Comparison of ENCODE assay signal across 18 cellular contexts in genomic region chr19:55683449-55684261, GRCh38. TPM values are rescaled to one million over a fixed set of nuclear protein-coding genes. Genes with fewer than 3 reads are reported as not detected.
DNase-seq lines count a peak whose midpoint lies in the region; ATAC-seq, FAIRE-seq and TF ChIP-seq lines count a peak whose summit lies in the region.
"Had no signal": no experiment of that assay in that cellular context is flagged by ENCODE, and none has a peak within 500 bp of the region (broad histone marks: within the 10 kb centered on the region; RNA-seq: fewer than 3 reads in every experiment).

No MANE protein-coding gene starts in this region.

- POLR2A ChIA-PET in PC-3 (lab: Charles Lee; ENCODE audit: unreplicated experiment) = no interaction called here
- POLR2A ChIA-PET in HEK293T (lab: Yijun Ruan, JAX) = no interaction called here

- no CpG with 5 or more reads among the region's 22 CpGs for WGBS in trophoblast cell (ENCODE audit: extremely low coverage, insufficient coverage, insufficient read length)

- DNase-seq in DMS53 (lab: John Stamatoyannopoulos, UW) (peak; percentile 65), PC-3 (no peak), left colon (peak; percentile 64 to 76), trophoblast cell (no peak), HEK293T (ENCODE audit: extremely low spot score) (no peak), left cardiac atrium (no peak), urothelium cell line (ENCODE audit: low spot score) (no peak)
- DNase-seq: activated CD4-positive, alpha-beta T cell treated with anti-CD3 and anti-CD28 coated beads, Interleukin-2, amount 50 U/mL, for 48 hours; activated T-cell treated with anti-CD3 and anti-CD28 coated beads, Interleukin-2, amount 50 U/mL, for 48 hours; central memory CD4-positive, alpha-beta T cell; effector memory CD4-positive, alpha-beta T cell; NCI-H1436; NCI-H446; stimulated activated CD4-positive, alpha-beta T cell treated with anti-CD3 and anti-CD28 coated beads, Interleukin-15, amount 100 ng/mL, for 24 hours had no signal

- no peak overlapping the region for H3K18ac ChIP-seq in trophoblast cell (ENCODE audit: low read length)

- H3K4me3 ChIP-seq in PC-3 (ENCODE audit: low read length) (no peak overlapping the region), trophoblast cell (ENCODE audit: low read depth, low read length) (no peak overlapping the region)
- H3K4me3 ChIP-seq: psoas muscle, SK-N-MC had no signal

- no peak overlapping the region for H2BK12ac ChIP-seq in trophoblast cell (ENCODE audit: low read length)

- H3K79me2 ChIP-seq in PC-3 (ENCODE audit: low read length) (peaks cover 73% of the 10 kb centered on the region), trophoblast cell (ENCODE audit: control insufficient read depth, insufficient read depth, low read length, poor library complexity) (no peaks in the 10 kb centered on the region)

- H4K8ac ChIP-seq in trophoblast cell (ENCODE audit: low read depth, low read length) = no peak overlapping the region

- H2BK5ac ChIP-seq in trophoblast cell (ENCODE audit: low read depth, low read length, poor library complexity) = no peak overlapping the region

- no peak overlapping the region for H2AK5ac ChIP-seq in trophoblast cell (ENCODE audit: low read length)

- H3K4me2 ChIP-seq in PC-3 (ENCODE audit: low read length) = no peak overlapping the region
- H3K4me2 ChIP-seq in trophoblast cell (ENCODE audit: low read length) = no peak overlapping the region

- ATAC-seq in PC-3 (peak; percentile 7; the same call in 1 of the 2 replicates), left colon (peak; percentile 60), GM21529 (IDR thresholded peaks at IDR 0.05; ENCODE audit: unreplicated experiment) (no peak), left cardiac atrium (no peak)
- ATAC-seq: psoas muscle had no signal

- intact Hi-C loops in PC-3 (cut with micrococcal nuclease) = no loop called here
- intact Hi-C loops in left colon (cut with DNase I, micrococcal nuclease) = no loop called here
- intact Hi-C loops in left cardiac atrium (cut with DNase I) = no loop called here

- H4K20me1 ChIP-seq in PC-3 (ENCODE audit: low read length) = peaks cover 41% of the 10 kb centered on the region

- no peaks in the 10 kb centered on the region for H3K9me2 ChIP-seq in PC-3 (replicated peaks; ENCODE audit: low read length)

- no peak overlapping the region for H4K91ac ChIP-seq in trophoblast cell (ENCODE audit: low read depth, low read length)

- H2AFZ ChIP-seq in PC-3 (ENCODE audit: low read length) (no peak overlapping the region), trophoblast cell (ENCODE audit: insufficient read depth, low read length, poor library complexity) (no peak overlapping the region)

- peaks cover 19% of the 10 kb centered on the region for H3K4me1 ChIP-seq in PC-3 (ENCODE audit: insufficient read depth, low read length)
- no peaks in the 10 kb centered on the region for H3K4me1 ChIP-seq in trophoblast cell (ENCODE audit: control insufficient read depth in 1 of 2, insufficient read depth in 2 of 2, low read length in 2 of 2)
- H3K4me1 ChIP-seq: psoas muscle had no signal

- H3K27me3 ChIP-seq in PC-3 (ENCODE audit: low read length) (no peaks in the 10 kb centered on the region), trophoblast cell (ENCODE audit: insufficient read depth, low read length) (no peaks in the 10 kb centered on the region)

- H3K9me3 ChIP-seq in PC-3 (ENCODE audit: low read length) (no peaks in the 10 kb centered on the region), trophoblast cell (ENCODE audit: insufficient read depth, low read depth, low read length) (peaks cover 2% of the 10 kb centered on the region)
- H3K9me3 ChIP-seq: psoas muscle had no signal

- no peaks in the 10 kb centered on the region for H3K79me1 ChIP-seq in trophoblast cell (ENCODE audit: low read length)

- H3K14ac ChIP-seq in trophoblast cell (ENCODE audit: low read length) = no peak overlapping the region

- H3K23ac ChIP-seq in trophoblast cell (ENCODE audit: low read length) = no peak overlapping the region

- H3K27ac ChIP-seq in PC-3 (ENCODE audit: low read length) (no peak overlapping the region), trophoblast cell (ENCODE audit: low read depth, low read length) (no peak overlapping the region)
- H3K27ac ChIP-seq: psoas muscle, SK-N-MC had no signal

- no peaks in the 10 kb centered on the region for H3F3A ChIP-seq in PC-3 (ENCODE audit: low read length, unreplicated experiment)

- peaks cover 52% of the 10 kb centered on the region for H3K36me3 ChIP-seq in PC-3 (ENCODE audit: low read depth, low read length)
- H3K36me3 ChIP-seq in trophoblast cell (ENCODE audit: control insufficient read depth in 1 of 2, insufficient read depth in 2 of 2, low read length in 2 of 2) = peaks cover 78 to 79% of the 10 kb centered on the region in 2 experiments

- no peak for FAIRE-seq in urothelium cell line (lab: Jason Lieb, UNC)
- FAIRE-seq: TTC549 had no signal

- no TSS peak for BruUV-seq in PC-3 (replicated peaks; lab: Mats Ljungman, UMichigan)

- peak overlapping the region; percentile 17 for H3K4ac ChIP-seq in trophoblast cell (ENCODE audit: low read depth, low read length)

- H4K12ac ChIP-seq in trophoblast cell (ENCODE audit: low read depth, low read length) = no peak overlapping the region

- CTCF ChIA-PET in PC-3 (lab: Charles Lee) (no interaction called here), HEK293T (lab: Yijun Ruan, JAX) (no interaction called here)

- no peak overlapping the region for H2BK120ac ChIP-seq in trophoblast cell (ENCODE audit: insufficient read depth, low read length, poor library complexity)

- H3K9ac ChIP-seq in PC-3 (ENCODE audit: low read length) = no peak overlapping the region
- H3K9ac ChIP-seq in trophoblast cell (ENCODE audit: low read length) = no peak overlapping the region

- TF ChIP-seq CTCF in PC-3 (conservative IDR thresholded peaks at IDR 0.05; ENCODE audit: low read depth, low read length) = no peak

TF ChIP-seq in HEK293T, 16 proteins besides CTCF, POLR2A, EP300 and RAD21:
- TF ChIP-seq PKNOX1 (IDR thresholded peaks at IDR 0.05) (no peak), FOXK2 (IDR thresholded peaks at IDR 0.05) (no peak), SUZ12 (IDR thresholded peaks at IDR 0.05) (no peak), ELF4 (IDR thresholded peaks at IDR 0.05) (no peak), BHLHE40 (IDR thresholded peaks at IDR 0.05; ENCODE audit: borderline replicate concordance) (no peak), ARNT (IDR thresholded peaks at IDR 0.05) (no peak), HDGF (IDR thresholded peaks at IDR 0.05; ENCODE audit: borderline replicate concordance) (no peak), NFRKB (IDR thresholded peaks at IDR 0.05) (no peak), ZNF384 (IDR thresholded peaks at IDR 0.05) (no peak), LEF1 (IDR thresholded peaks at IDR 0.05; ENCODE audit: borderline replicate concordance) (no peak), CTBP1 (IDR thresholded peaks at IDR 0.05; ENCODE audit: borderline replicate concordance) (no peak), SP1 (IDR thresholded peaks at IDR 0.05) (no peak), L3MBTL2 (conservative IDR thresholded peaks at IDR 0.05) (no peak), FOXM1 (IDR thresholded peaks at IDR 0.05; ENCODE audit: borderline replicate concordance) (no peak)
TF ChIP-seq in HEK293T: peak in this region for 0.

RNA-seq across cellular contexts. Expression of gene EPN1, which starts 8.6 kb away (rescaled TPM):
- total RNA-seq in PC-3 (2014; rRNA removed) (203 and 240 TPM in 2 replicates), left colon (100 to 1,000 TPM; 235 to 239 TPM), left cardiac atrium (100 to 1,000 TPM; 148 to 165 TPM)
- polyA plus RNA-seq in trophoblast cell (2013) = 99.8 and 104 TPM in 2 replicates

RNA-seq across cellular contexts. Expression of gene U2AF2, which starts 28.8 kb away (rescaled TPM):
- total RNA-seq in PC-3 (2014; rRNA removed) (343 and 360 TPM in 2 replicates), left colon (100 to 1,000 TPM; 142 to 167 TPM), left cardiac atrium (10 to 100 TPM; 82.4 to 87.5 TPM)
- polyA plus RNA-seq in trophoblast cell (2013) = 128 and 132 TPM in 2 replicates

RNA-seq across cellular contexts. Expression of gene CCDC106, which starts 35.6 kb away (rescaled TPM):
- total RNA-seq in PC-3 (2014; rRNA removed) (36.0 and 41.4 TPM in 2 replicates), left colon (1 to 10 TPM; 6.2 to 6.7 TPM), left cardiac atrium (10 to 100 TPM; 17.4 to 19.4 TPM)
- 14.4 and 14.6 TPM in 2 replicates for polyA plus RNA-seq in trophoblast cell (2013)

RNA-seq across cellular contexts. Expression of gene ZNF581, which starts 40.2 kb away (rescaled TPM):
- total RNA-seq in PC-3 (2014; rRNA removed) = 25.6 and 37.5 TPM in 2 replicates
- 10 to 100 TPM; 15.2 to 18.7 TPM for total RNA-seq in left colon
- polyA plus RNA-seq in trophoblast cell (2013) = 27.4 and 27.9 TPM in 2 replicates
- total RNA-seq in left cardiac atrium = 1 to 10 TPM; 8.4 to 8.6 TPM

RNA-seq across cellular contexts. Expression of gene ZNF580, which starts 42.9 kb away (rescaled TPM):
- 15.2 and 23.9 TPM in 2 replicates for total RNA-seq in PC-3 (2014; rRNA removed)
- 10 to 100 TPM; 22.5 to 23.3 TPM for total RNA-seq in left colon
- polyA plus RNA-seq in trophoblast cell (2013) = 24.2 and 24.6 TPM in 2 replicates
- 10 to 100 TPM; 17.7 to 27.7 TPM for total RNA-seq in left cardiac atrium

Comparison
In these comparisons a context has a peak if more than half of its experiments do, and no peak if none do; other contexts are left out.
1. DNase-seq: peak in DMS53 (single experiment) and left colon (2 of 2); none in PC-3 (single experiment), trophoblast cell (0 of 2), HEK293T (single experiment), left cardiac atrium (single experiment) and urothelium cell line (single experiment).
2. ATAC-seq: peak in PC-3 (single experiment) and left colon (single experiment); none in GM21529 (single experiment) and left cardiac atrium (0 of 2).